In genomic region chr2:164560181-164560792, GRCh38 we compare ENCODE assay signal across 8 cellular contexts.
DNase-seq lines count a peak whose midpoint lies in the region; ATAC-seq and TF ChIP-seq lines count a peak whose summit lies in the region.

No MANE protein-coding gene starts in this region.

- DNase-seq in GM04503 (ENCODE audit: low read depth) (peak; percentile 9), SK-MEL-5 (ENCODE audit: low read depth, low spot score) (peak; percentile 47), transverse colon (no peak), Ammon's horn (ENCODE audit: low spot score) (no peak), iPS-NIHi11 (ENCODE audit: low spot score) (no peak), GM19238 (ENCODE audit: insufficient read length, low spot score) (no peak)

- H3K27me3 ChIP-seq in gastroesophageal sphincter = no peaks in the 10 kb centered on the region
- no peaks in the 10 kb centered on the region for H3K27me3 ChIP-seq in transverse colon

- TF ChIP-seq CTCF in gastroesophageal sphincter (IDR thresholded peaks at IDR 0.05) = peak; percentile 65 to 79 (median 70)
- peak; percentile 55 to 66 (median 60) for TF ChIP-seq CTCF in transverse colon (IDR thresholded peaks at IDR 0.05)

- peak; percentile 73 for ATAC-seq in HG02885 (IDR thresholded peaks at IDR 0.05; ENCODE audit: poor library complexity, unreplicated experiment)
- no peak for ATAC-seq in gastroesophageal sphincter

- intact Hi-C loops in transverse colon (cut with DNase I; ENCODE audit: low total_unique reads) = no loop called here

- no peak overlapping the region for H3K4me3 ChIP-seq in gastroesophageal sphincter
- no peak overlapping the region for H3K4me3 ChIP-seq in transverse colon

- H3K4me1 ChIP-seq in gastroesophageal sphincter (peaks cover 4 to 31% (median 4%) of the 10 kb centered on the region in 3 donors), transverse colon (peaks cover 0 to 7% (median 0%) of the 10 kb centered on the region in 4 donors)

- H3K9me3 ChIP-seq in gastroesophageal sphincter (no peaks in the 10 kb centered on the region), transverse colon (no peaks in the 10 kb centered on the region)

- WGBS in gastroesophageal sphincter (ENCODE audit: low coverage in 1 of 2), 2 donors = 27 to 37% methylated on average over 4 of the region's 4 CpGs
- WGBS in transverse colon (ENCODE audit: low coverage in 1 of 2), 2 donors = 40 to 44% methylated on average over 4 of the region's 4 CpGs

- H3K36me3 ChIP-seq in gastroesophageal sphincter = no peaks in the 10 kb centered on the region
- no peaks in the 10 kb centered on the region for H3K36me3 ChIP-seq in transverse colon

- H3K27ac ChIP-seq in gastroesophageal sphincter (no peak overlapping the region), transverse colon (no peak overlapping the region)

- TF ChIP-seq POLR2A in gastroesophageal sphincter (IDR thresholded peaks at IDR 0.05) = no peak
- no peak for TF ChIP-seq POLR2A in transverse colon (IDR thresholded peaks at IDR 0.05)

- in situ Hi-C loops in SK-MEL-5 (cut with HindIII; ENCODE audit: low pct_unique_long_range_greater_than_20kb, low sequenced_read_pairs) (no loop called here), transverse colon (cut with MboI; ENCODE audit: low pct_ligation_motif_present in 1 of 4, low pct_unique_long_range_greater_than_20kb in 1 of 4, low sequenced_read_pairs in 3 of 4) (loop anchor here in 1 of 4 donors (25.0 kb wide), 1 partner anchor 152 kb away; no protein-coding TSS in a partner anchor)

- no peak for TF ChIP-seq EP300 in gastroesophageal sphincter (IDR thresholded peaks at IDR 0.05)
- TF ChIP-seq EP300 in transverse colon (IDR thresholded peaks at IDR 0.05; ENCODE audit: low read depth) = no peak

Comparison
In these comparisons a context has a peak if more than half of its experiments do, and no peak if none do; other contexts are left out.
1. DNase-seq: peak in GM04503 (single experiment) and SK-MEL-5 (single experiment); none in transverse colon (single experiment), Ammon's horn (single experiment), iPS-NIHi11 (single experiment) and GM19238 (single experiment).